Comparison of ENCODE assay signal across 1 cellular context in the genomic region with DNA sequence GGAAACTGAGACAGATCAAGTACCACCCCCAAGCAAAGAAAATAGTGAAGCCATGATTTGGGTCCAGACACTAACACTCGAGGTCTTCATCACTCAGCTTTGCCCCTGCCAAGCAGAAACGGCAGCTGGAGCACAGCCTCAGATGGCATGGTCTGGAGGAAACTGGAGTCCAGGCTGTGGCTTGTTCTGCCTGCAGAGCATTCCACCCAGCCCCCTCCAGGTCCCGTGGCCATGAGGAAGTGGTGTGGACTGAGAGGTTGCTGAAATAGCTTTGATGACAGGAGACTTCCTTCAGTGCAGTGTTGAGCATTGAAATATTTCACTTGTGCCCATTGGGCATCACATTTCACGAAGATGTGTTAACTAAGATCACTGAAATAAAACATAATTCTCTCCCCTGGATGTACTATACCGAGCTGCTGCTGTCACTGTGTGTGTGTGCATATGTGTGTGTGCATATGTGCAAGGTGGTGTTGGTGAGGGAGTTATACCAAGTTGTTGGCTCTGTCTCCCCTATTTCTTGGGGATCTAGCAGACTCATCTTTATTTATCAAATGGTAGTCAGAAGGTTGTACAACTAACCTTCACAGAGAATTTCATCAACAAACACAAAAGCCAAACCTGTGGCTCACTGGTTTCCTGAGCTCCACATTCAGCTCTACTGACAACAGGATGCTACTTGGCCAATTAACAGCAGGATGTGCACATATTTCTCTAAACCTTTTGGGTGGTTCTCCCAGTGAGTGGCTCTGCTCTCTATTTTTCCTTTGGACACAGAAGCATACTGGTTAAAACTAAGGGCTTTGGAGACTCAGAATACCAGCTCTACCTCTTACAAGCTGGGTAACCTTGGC.
TF ChIP-seq lines count a peak whose summit lies in the region.

No MANE protein-coding gene starts in this region.

TF ChIP-seq in GM12878, 131 proteins besides CTCF, POLR2A, EP300 and RAD21:
- TF ChIP-seq SPI1 (IDR thresholded peaks at IDR 0.05; ENCODE audit: borderline replicate concordance, insufficient read depth, low read depth, low read length): 0 out of 2 replicates have a peak, but pooled peaks have one; percentile 12
- no peak for TF ChIP-seq MLLT1 (IDR thresholded peaks at IDR 0.05)
- TF ChIP-seq STAT1 (conservative IDR thresholded peaks at IDR 0.05): no peak
TF ChIP-seq in GM12878: peak in this region for 1.
